8 cellular contexts compared by ENCODE assay signal in genomic region chr18:80147418-80148315, GRCh38. TPM values are rescaled to one million over a fixed set of nuclear protein-coding genes. Genes with fewer than 3 reads are reported as not detected.
DNase-seq lines count a peak whose midpoint lies in the region; ATAC-seq and TF ChIP-seq lines count a peak whose summit lies in the region.

No MANE protein-coding gene starts in this region.

- TF ChIP-seq CTCF in GM13976 (IDR thresholded peaks at IDR 0.05; ENCODE audit: borderline replicate concordance, control extremely low read depth, extremely low read depth, insufficient read depth, missing control alignments) = no peak
- TF ChIP-seq CTCF in chondrocyte (IDR thresholded peaks at IDR 0.05) = no peak

- ATAC-seq in HG02678 (IDR thresholded peaks at IDR 0.05; ENCODE audit: unreplicated experiment) (peak; percentile 80), left colon (peak; percentile 80)

- H3K4me1 Mint-ChIP-seq in chondrocyte (ENCODE audit: low read depth) = peaks cover 24% of the 10 kb centered on the region

- no peaks in the 10 kb centered on the region for H3K9me3 Mint-ChIP-seq in chondrocyte (ENCODE audit: low read depth)

- in situ Hi-C loops in GM13976 (cut with MboI; ENCODE audit: low sequenced_read_pairs, unreplicated experiment) = no loop called here

- H3K27me3 Mint-ChIP-seq in chondrocyte (ENCODE audit: low read depth) = no peaks in the 10 kb centered on the region

- intact Hi-C loops in left colon (cut with DNase I, micrococcal nuclease) = no loop called here

- peak overlapping the region; percentile 15 for H3K27ac Mint-ChIP-seq in chondrocyte (ENCODE audit: unreplicated experiment)

- H3K4me3 Mint-ChIP-seq in chondrocyte (ENCODE audit: unreplicated experiment) = peak overlapping the region; percentile 63

- DNase-seq in GM13976 (ENCODE audit: low spot score) (peak; percentile 85), NCI-H1694 treated with DMSO at 0.1 percent for 48 hours (lab: John Stamatoyannopoulos, UW) (peak; percentile 21), chondrocyte (ENCODE audit: low spot score) (no peak), left colon (peak; percentile 86 to 88), OCI-M2 (lab: John Stamatoyannopoulos, UW; ENCODE audit: unreplicated experiment) (no peak)
- peak; percentile 59 for DNase-seq in activated CD4-positive, CD25-positive, alpha-beta regulatory T cell treated with anti-CD3 and anti-CD28 coated beads, Interleukin-2, amount 50 U/mL, for 72 hours
- peak; percentile 49 to 59 for DNase-seq in stimulated activated CD4-positive, alpha-beta T cell treated with anti-CD3 and anti-CD28 coated beads, Interleukin-1b, Interleukin-23, amount 100 ng/mL, for 4 hours (ENCODE audit: low read depth in 2 of 2)

- H3K36me3 Mint-ChIP-seq in chondrocyte (ENCODE audit: low read depth) = peaks cover 6% of the 10 kb centered on the region

RNA-seq across cellular contexts. Expression of gene ADNP2, which starts 38.6 kb away (rescaled TPM):
- total RNA-seq in chondrocyte (15.2 to 17.8 TPM (median 15.3 TPM) in 3 replicates), left colon (10 to 100 TPM; 17.6 to 20.6 TPM)

Comparison
In these comparisons a context has a peak if more than half of its experiments do, and no peak if none do; other contexts are left out.
1. DNase-seq: peak in GM13976 (single experiment), NCI-H1694 treated with DMSO at 0.1 percent for 48 hours (single experiment), activated CD4-positive, CD25-positive, alpha-beta regulatory T cell treated with anti-CD3 and anti-CD28 coated beads, Interleukin-2, amount 50 U/mL, for 72 hours (single experiment), left colon (2 of 2) and stimulated activated CD4-positive, alpha-beta T cell treated with anti-CD3 and anti-CD28 coated beads, Interleukin-1b, Interleukin-23, amount 100 ng/mL, for 4 hours (2 of 2); none in chondrocyte (single experiment) and OCI-M2 (single experiment).